Comparison of ENCODE assay signal across 16 cellular contexts in genomic region chr4:184147858-184148799, GRCh38.
A peak's percentile ranks its signal among the peaks of the same experiment; 100 is the strongest.
DNase-seq lines count a peak whose midpoint lies in the region; ATAC-seq, FAIRE-seq and TF ChIP-seq lines count a peak whose summit lies in the region.
"Had no signal": no experiment of that assay in that cellular context is flagged by ENCODE, and none has a peak within 500 bp of the region (broad histone marks: within the 10 kb centered on the region; RNA-seq: fewer than 3 reads in every experiment).

No MANE protein-coding gene starts in this region.

- TF ChIP-seq CTCF in HepG2 (CRISPR knock-in tag; IDR thresholded peaks at IDR 0.05) (no peak), right lobe of liver (IDR thresholded peaks at IDR 0.05) (no peak), cardiac fibroblast (IDR thresholded peaks at IDR 0.05; ENCODE audit: low read depth, low read length) (no peak)

- H3K27ac ChIP-seq in HepG2 (ENCODE audit: extremely low read length, insufficient read depth, low read length): no peak overlapping the region
- H3K27ac ChIP-seq in right lobe of liver: no peak overlapping the region
- H3K27ac ChIP-seq: heart left ventricle had no signal

- intact Hi-C loops in HepG2 (cut with micrococcal nuclease; ENCODE audit: unreplicated experiment): no loop called here
- intact Hi-C loops in right lobe of liver (cut with DNase I): no loop called here

- no peaks in the 10 kb centered on the region for H3K9me3 ChIP-seq in HepG2 (ENCODE audit: low read length)
- H3K9me3 ChIP-seq in right lobe of liver: no peaks in the 10 kb centered on the region
- H3K9me3 ChIP-seq: heart left ventricle had no signal

- POLR2A ChIA-PET in HepG2 (lab: Yijun Ruan, JAX): no interaction called here

- no peak overlapping the region for H3K4me2 ChIP-seq in HepG2 (ENCODE audit: low read depth, low read length)

- no peak for TF ChIP-seq RAD21 in HepG2 (CRISPR knock-in tag; IDR thresholded peaks at IDR 0.05)

- no peaks in the 10 kb centered on the region for H3K36me3 ChIP-seq in HepG2 (replicated peaks in 1 of 2; ENCODE audit: control insufficient read depth in 1 of 2, insufficient read depth in 2 of 2, low read length in 2 of 2)
- no peaks in the 10 kb centered on the region for H3K36me3 ChIP-seq in right lobe of liver
- H3K36me3 ChIP-seq: heart left ventricle had no signal

- no peaks in the 10 kb centered on the region for H4K20me1 ChIP-seq in HepG2 (ENCODE audit: insufficient read depth, low read length)

- no peak overlapping the region for H3K9ac ChIP-seq in HepG2 (ENCODE audit: insufficient read depth, low read depth, low read length)

- no peaks in the 10 kb centered on the region for H3K79me2 ChIP-seq in HepG2 (ENCODE audit: insufficient read depth, low read length)

- in situ Hi-C loops in HepG2 (cut with HindIII; ENCODE audit: extremely low pct_ligation_motif_present, low pct_unique_long_range_greater_than_20kb): no loop called here

- TF ChIP-seq POLR2A in HepG2 (IDR thresholded peaks at IDR 0.05; ENCODE audit: insufficient read depth in 1 of 2, low read depth in 2 of 2, low read length in 2 of 2): no peak
- no peak for TF ChIP-seq POLR2A in right lobe of liver (IDR thresholded peaks at IDR 0.05)

- H3K4me1 ChIP-seq in HepG2 (ENCODE audit: insufficient read depth, low read length) (peaks cover 10% of the 10 kb centered on the region), right lobe of liver (peaks cover 0 to 35% (median 14%) of the 10 kb centered on the region in 4 donors)

- DNase-seq in HepG2 (ENCODE audit: low spot score) (no peak), right lobe of liver (no peak), NOMO-1 treated with DMSO at 0.1 percent for 48 hours (lab: John Stamatoyannopoulos, UW; ENCODE audit: unreplicated experiment) (peak; percentile 73), cardiac fibroblast (ENCODE audit: low read depth in 2 of 2) (peak; percentile 12 to 19), pons (ENCODE audit: low spot score) (no peak), frontal cortex (ENCODE audit: low spot score in 2 of 2) (no peak)
- DNase-seq: caudate nucleus; GOT3; heart left ventricle; immature natural killer cell; NCI-H1105; NCI-H2171; NCI-H774; stimulated activated CD4-positive, alpha-beta T cell treated with anti-CD3 and anti-CD28 coated beads, Interleukin-1b, Interleukin-23, amount 100 ng/mL, for 48 hours had no signal

- 41% methylated on average over 8 of the region's 8 CpGs for WGBS in HepG2 (ENCODE audit: low lambda C conversion rate)
- WGBS in right lobe of liver (ENCODE audit: insufficient coverage, low coverage, low lambda C conversion rate, missing lambda C conversion rate): 57% methylated on average over 8 of the region's 8 CpGs

- CTCF ChIA-PET in HepG2 (lab: Yijun Ruan, JAX; ENCODE audit: low intra/inter-chr PET ratio, low total read pairs): no interaction called here

- TF ChIP-seq EP300 in HepG2 (IDR thresholded peaks at IDR 0.05; ENCODE audit: low read depth in 2 of 2, low read length in 2 of 2): no peak
- TF ChIP-seq EP300 in HepG2 (CRISPR knock-in tag; IDR thresholded peaks at IDR 0.05; ENCODE audit: borderline replicate concordance): no peak

- no peak overlapping the region for H3K4me3 ChIP-seq in HepG2 (replicated peaks in 1 of 3; ENCODE audit: insufficient read depth in 1 of 3, low read depth in 2 of 3, low read length in 3 of 3)
- no peak overlapping the region for H3K4me3 ChIP-seq in right lobe of liver
- H3K4me3 ChIP-seq in cardiac fibroblast (replicated peaks in 1 of 2; ENCODE audit: low read depth in 2 of 2, low read length in 2 of 2): no peak overlapping the region
- H3K4me3 ChIP-seq: heart left ventricle had no signal

- H3K27me3 ChIP-seq in HepG2 (ENCODE audit: control insufficient read depth in 1 of 2, insufficient read depth in 2 of 2, low read length in 2 of 2): peaks cover 1 to 9% of the 10 kb centered on the region in 2 experiments; a peak in 1 of 5 replicates
- no peaks in the 10 kb centered on the region for H3K27me3 ChIP-seq in right lobe of liver
- H3K27me3 ChIP-seq: heart left ventricle had no signal

- ATAC-seq in HepG2 (no peak), right lobe of liver (no peak), HG03571 (IDR thresholded peaks at IDR 0.05; ENCODE audit: unreplicated experiment) (no peak), HG03175 (IDR thresholded peaks at IDR 0.05; ENCODE audit: unreplicated experiment) (no peak)

- no peak for FAIRE-seq in HepG2 (lab: Jason Lieb, UNC)
- no peak for FAIRE-seq in frontal cortex (lab: Jason Lieb, UNC)

- no TSS peak for BruUV-seq in HepG2 (replicated peaks; lab: Mats Ljungman, UMichigan)

- H2AFZ ChIP-seq in HepG2 (ENCODE audit: low read length): no peak overlapping the region

TF ChIP-seq in HepG2, 621 proteins besides CTCF, POLR2A, EP300 and RAD21:
- TF ChIP-seq JARID2 (CRISPR knock-in tag; IDR thresholded peaks at IDR 0.05; ENCODE audit: insufficient replicate concordance): no peak
- TF ChIP-seq ATF7 (IDR thresholded peaks at IDR 0.05): peak; percentile 96
- no peak for TF ChIP-seq ATF7 (CRISPR knock-in tag; IDR thresholded peaks at IDR 0.05)
- no peak for TF ChIP-seq KLF11 (CRISPR knock-in tag; IDR thresholded peaks at IDR 0.05)

Comparison
In these comparisons a context has a peak if more than half of its experiments do, and no peak if none do; other contexts are left out.
1. DNase-seq: peak in NOMO-1 treated with DMSO at 0.1 percent for 48 hours (single experiment) and cardiac fibroblast (2 of 2); none in HepG2 (single experiment), right lobe of liver (0 of 3), pons (single experiment) and frontal cortex (0 of 2).